8 cellular contexts compared by ENCODE assay signal in genomic region chr6:6191909-6192308, GRCh38.
"Had no signal": no experiment of that assay in that cellular context is flagged by ENCODE, and none has a peak within 500 bp of the region (broad histone marks: within the 10 kb centered on the region; RNA-seq: fewer than 3 reads in every experiment).

No MANE protein-coding gene starts in this region.

- H2AFZ ChIP-seq: GM23338 had no signal

- H3K27ac Mint-ChIP-seq: GM23338, HFFc6, IgD-negative memory B cell had no signal

- H3K36me3 ChIP-seq: HAP-1 had no signal

- H3K4me2 ChIP-seq: GM23338 had no signal

- ATAC-seq: HCT116 had no signal

- DNase-seq: HFFc6, KG1 had no signal

- H3K4me1 ChIP-seq: HAP-1 had no signal

- H3K9me3 ChIP-seq: HAP-1 had no signal

- H3K27ac ChIP-seq: HL-60 had no signal

- FAIRE-seq: HTR-8/SVneo had no signal

- H3K4me1 Mint-ChIP-seq: IgD-negative memory B cell had no signal

- H3K4me3 ChIP-seq: GM23338, HAP-1 had no signal

- H3K4me3 Mint-ChIP-seq: GM23338, HFFc6, IgD-negative memory B cell had no signal
